In genomic region chr14:65103150-65103760, GRCh38 we compare ENCODE assay signal across 8 cellular contexts. TPM values are rescaled to one million over a fixed set of nuclear protein-coding genes. Genes with fewer than 3 reads are reported as not detected.
DNase-seq lines count a peak whose midpoint lies in the region; TF ChIP-seq lines count a peak whose summit lies in the region.

No MANE protein-coding gene starts in this region.

- peak; percentile 26 for DNase-seq in DMS153 (lab: John Stamatoyannopoulos, UW)
- no peak for DNase-seq in DMS153 treated with DMSO at 0.1 percent for 48 hours (lab: John Stamatoyannopoulos, UW; ENCODE audit: unreplicated experiment)
- peak; percentile 47 to 63 for DNase-seq in SW 1271 (lab: John Stamatoyannopoulos, UW)
- peak; percentile 26 for DNase-seq in fibroblast of gingiva (ENCODE audit: low read depth)
- DNase-seq in progenitor cell of endocrine pancreas (ENCODE audit: low spot score, unreplicated experiment): no peak
- no peak for DNase-seq in AG20443 (ENCODE audit: low spot score)
- DNase-seq in amniotic stem cell (lab: John Stamatoyannopoulos, UW): no peak

- peak overlapping the region; percentile 88 for H3K4me3 Mint-ChIP-seq in progenitor cell of endocrine pancreas (ENCODE audit: low read depth)

- TF ChIP-seq RAD21 in Ishikawa (IDR thresholded peaks at IDR 0.05; ENCODE audit: low read depth): no peak

- H3K27me3 Mint-ChIP-seq in progenitor cell of endocrine pancreas: peaks cover 8% of the 10 kb centered on the region

- no peak for TF ChIP-seq EP300 in Ishikawa (IDR thresholded peaks at IDR 0.05; ENCODE audit: borderline replicate concordance)

- H3K4me1 Mint-ChIP-seq in progenitor cell of endocrine pancreas (ENCODE audit: low read depth): peaks cover 9% of the 10 kb centered on the region

- H3K36me3 Mint-ChIP-seq in progenitor cell of endocrine pancreas (ENCODE audit: insufficient read depth): peaks cover 2% of the 10 kb centered on the region

- no peaks in the 10 kb centered on the region for H3K9me3 Mint-ChIP-seq in progenitor cell of endocrine pancreas (ENCODE audit: low read depth)

- peak overlapping the region; percentile 84 for H3K27ac Mint-ChIP-seq in progenitor cell of endocrine pancreas

- TF ChIP-seq CTCF in progenitor cell of endocrine pancreas (IDR thresholded peaks at IDR 0.05; ENCODE audit: unreplicated experiment): no peak

TF ChIP-seq in Ishikawa, 13 proteins besides CTCF, POLR2A, EP300 and RAD21:
- TF ChIP-seq YY1 (IDR thresholded peaks at IDR 0.05; ENCODE audit: low read depth) (0 out of 2 replicates have a peak, but pooled peaks have one; percentile 34), USF1 (IDR thresholded peaks at IDR 0.05) (peak; percentile 20; the same call in 1 of the 2 replicates), ZBTB7A (IDR thresholded peaks at IDR 0.05; ENCODE audit: low read depth) (no peak)
TF ChIP-seq in Ishikawa: peak in this region for 2.

RNA-seq across cellular contexts. Expression of gene MAX, which starts 0.9 kb away (rescaled TPM):
- 53.4 and 63.0 TPM in 2 replicates for total RNA-seq in progenitor cell of endocrine pancreas

Comparison
In these comparisons a context has a peak if more than half of its experiments do, and no peak if none do; other contexts are left out.
1. DNase-seq: peak in DMS153 (single experiment), SW 1271 (2 of 2) and fibroblast of gingiva (single experiment); none in DMS153 treated with DMSO at 0.1 percent for 48 hours (single experiment), progenitor cell of endocrine pancreas (single experiment), AG20443 (single experiment) and amniotic stem cell (single experiment).